ENCODE assay signal across 21 cellular contexts in genomic region chr1:69203166-69203565, GRCh38.
"Had no signal": no experiment of that assay in that cellular context is flagged by ENCODE, and none has a peak within 500 bp of the region (broad histone marks: within the 10 kb centered on the region; RNA-seq: fewer than 3 reads in every experiment).

No MANE protein-coding gene starts in this region.

- DNase-seq: stimulated activated CD4-positive, alpha-beta T cell treated with anti-CD3 and anti-CD28 coated beads, Interleukin-2, amount 100 ng/mL, for 48 hours; stimulated activated CD4-positive, alpha-beta T cell treated with anti-CD3 and anti-CD28 coated beads, Interleukin-4, amount 100 ng/mL, for 1 hour; stimulated activated CD4-positive, alpha-beta T cell treated with anti-CD3 and anti-CD28 coated beads, Interleukin-4, amount 100 ng/mL, for 24 hours; stimulated activated CD4-positive, alpha-beta T cell treated with anti-CD3 and anti-CD28 coated beads, Interleukin-4, amount 100 ng/mL, for 4 hours; stimulated activated CD8-positive, alpha-beta memory T cell treated with anti-CD3 and anti-CD28 coated beads, Interleukin-4, amount 100 ng/mL, for 48 hours; stimulated activated naive B cell treated with anti-CD40 and anti-IgM and Interleukin-4, amounts not matched to agents 10 μg/mL and 1 μg/mL and 100 μg/mL, for 72 hours; stimulated activated naive CD4-positive, alpha-beta T cell; stimulated activated naive CD4-positive, alpha-beta T cell treated with Interleukin-2 at 50 U/mL for 16 hours; stimulated activated naive CD8-positive, alpha-beta T cell treated with anti-CD3 and anti-CD28 coated beads, Interleukin-15, amount 100 ng/mL, for 72 hours; stimulated activated naive CD8-positive, alpha-beta T cell treated with anti-CD3 and anti-CD28 coated beads, Interleukin-15, Interleukin-2, amounts not matched to agents 100 U/mL and 50 U/mL, for 24 hours; stomach; substantia nigra; testis; thyroid gland; tibial artery; transverse colon; upper lobe of left lung; upper lobe of right lung; uterus had no signal

- ATAC-seq: stimulated activated effector memory CD8-positive, alpha-beta T cell treated with anti-CD3 and anti-CD28 coated beads, Interleukin-12 subunit alpha, Interleukin-12 subunit beta, amount 100 ng/mL, for 72 hours; stimulated activated memory B cell treated with anti-CD40 and anti-IgM and Interleukin-4, amounts not matched to agents 10 μg/mL and 1 μg/mL and 100 μg/mL, for 72 hours; stimulated activated naive B cell treated with anti-CD40 and anti-IgM and Interleukin-4, amounts not matched to agents 10 μg/mL and 1 μg/mL and 100 μg/mL, for 72 hours; stimulated activated naive CD8-positive, alpha-beta T cell treated with anti-CD3 and anti-CD28 coated beads, Interleukin-15, amount 100 ng/mL, for 72 hours; stimulated activated naive CD8-positive, alpha-beta T cell treated with anti-CD3 and anti-CD28 coated beads, Interleukin-15, Interleukin-2, amounts not matched to agents 100 U/mL and 50 U/mL, for 24 hours; upper lobe of right lung had no signal
